17 cellular contexts compared by ENCODE assay signal in genomic region chr11:48154162-48154561, GRCh38.
DNase-seq lines count a peak whose midpoint lies in the region; ATAC-seq and TF ChIP-seq lines count a peak whose summit lies in the region.
"Had no signal": no experiment of that assay in that cellular context is flagged by ENCODE, and none has a peak within 500 bp of the region (broad histone marks: within the 10 kb centered on the region; RNA-seq: fewer than 3 reads in every experiment).

No MANE protein-coding gene starts in this region.

- TF ChIP-seq CTCF in A673 (conservative IDR thresholded peaks at IDR 0.05; ENCODE audit: low read depth, low read length) (no peak), foreskin keratinocyte (conservative IDR thresholded peaks at IDR 0.05) (no peak), vagina (IDR thresholded peaks at IDR 0.05) (no peak)

- H3K27me3 ChIP-seq in A673 (replicated peaks; ENCODE audit: insufficient read depth, low read depth, low read length, poor library complexity): no peaks in the 10 kb centered on the region
- no peaks in the 10 kb centered on the region for H3K27me3 ChIP-seq in foreskin keratinocyte
- no peaks in the 10 kb centered on the region for H3K27me3 ChIP-seq in vagina
- H3K27me3 ChIP-seq: breast epithelium had no signal

- no peak overlapping the region for H3K4me3 ChIP-seq in A673 (ENCODE audit: low read depth, low read length, poor library complexity, severe bottlenecking)
- no peak overlapping the region for H3K4me3 ChIP-seq in vagina
- H3K4me3 ChIP-seq: breast epithelium, prostate gland had no signal

- intact Hi-C loops in A673 (cut with micrococcal nuclease; ENCODE audit: unreplicated experiment): no loop called here
- intact Hi-C loops in vagina (cut with DNase I): no loop called here

- H3K36me3 ChIP-seq in A673 (ENCODE audit: insufficient read depth, low read length, poor library complexity, severe bottlenecking) (no peaks in the 10 kb centered on the region), vagina (peaks cover 0 to 15% of the 10 kb centered on the region in 2 donors)
- H3K36me3 ChIP-seq: breast epithelium had no signal

- H3K27ac ChIP-seq in A673 (ENCODE audit: low read depth, low read length, poor library complexity, severe bottlenecking) (no peak overlapping the region), foreskin keratinocyte (peak overlapping the region; percentile 33), vagina (no peak overlapping the region)
- H3K27ac ChIP-seq: breast epithelium, prostate gland had no signal

- peak; percentile 49 for DNase-seq in A673 (ENCODE audit: low spot score)
- DNase-seq in HCEC 1CT: peak; percentile 83
- DNase-seq in amniotic epithelial cell (ENCODE audit: low read depth): peak; percentile 41
- DNase-seq in foreskin keratinocyte: peak; percentile 23 to 57
- DNase-seq in vagina (ENCODE audit: extremely low spot score in 2 of 2): no peak
- no peak for DNase-seq in HUDEP-2 (lab: John Stamatoyannopoulos, UW; ENCODE audit: unreplicated experiment in 76 of 76)
- DNase-seq in NOMO-1 treated with DMSO at 0.1 percent for 48 hours (lab: John Stamatoyannopoulos, UW; ENCODE audit: unreplicated experiment): no peak
- DNase-seq: activated CD4-positive, alpha-beta T cell treated with anti-CD3 and anti-CD28 coated beads, Interleukin-2, amount 50 U/mL, for 48 hours; CD8-positive, alpha-beta memory T cell; DND-41; islet precursor cell; NCI-H2029 treated with DMSO at 0.1 percent for 48 hours; SHP77 had no signal

- POLR2A ChIA-PET in A673 (lab: Charles Lee; ENCODE audit: low non-redundant PET): no interaction called here

- ATAC-seq in foreskin keratinocyte: peak; percentile 79
- ATAC-seq in GM18868 (IDR thresholded peaks at IDR 0.05; ENCODE audit: unreplicated experiment): no peak
- ATAC-seq: natural killer cell treated with Interleukin-12 subunit alpha and Interleukin-12 subunit beta and Interleukin-15 and Interleukin-18, amount 100 ng/mL, for 72 hours had no signal

- CTCF ChIA-PET in A673 (lab: Charles Lee): no interaction called here

- no TSS peak for BruUV-seq in A673 (replicated peaks; lab: Mats Ljungman, UMichigan)

- H3K9me3 ChIP-seq in A673 (ENCODE audit: low read depth, low read length, poor library complexity, severe bottlenecking) (peaks cover 11% of the 10 kb centered on the region), vagina (no peaks in the 10 kb centered on the region)
- H3K9me3 ChIP-seq: breast epithelium, prostate gland had no signal

- no peak for TF ChIP-seq POLR2A in vagina (IDR thresholded peaks at IDR 0.05)

- H3K4me1 ChIP-seq in A673 (ENCODE audit: insufficient read depth, low read length, poor library complexity, severe bottlenecking) (no peaks in the 10 kb centered on the region), foreskin keratinocyte (peaks cover 13% of the 10 kb centered on the region), vagina (no peaks in the 10 kb centered on the region)
- H3K4me1 ChIP-seq: breast epithelium, prostate gland had no signal

Comparison
In these comparisons a context has a peak if more than half of its experiments do, and no peak if none do; other contexts are left out.
1. DNase-seq: peak in A673 (single experiment), HCEC 1CT (single experiment), amniotic epithelial cell (single experiment) and foreskin keratinocyte (2 of 2); none in vagina (0 of 2), HUDEP-2 (0 of 76) and NOMO-1 treated with DMSO at 0.1 percent for 48 hours (single experiment).